ENCODE assay signal across 9 cellular contexts in the genomic region with DNA sequence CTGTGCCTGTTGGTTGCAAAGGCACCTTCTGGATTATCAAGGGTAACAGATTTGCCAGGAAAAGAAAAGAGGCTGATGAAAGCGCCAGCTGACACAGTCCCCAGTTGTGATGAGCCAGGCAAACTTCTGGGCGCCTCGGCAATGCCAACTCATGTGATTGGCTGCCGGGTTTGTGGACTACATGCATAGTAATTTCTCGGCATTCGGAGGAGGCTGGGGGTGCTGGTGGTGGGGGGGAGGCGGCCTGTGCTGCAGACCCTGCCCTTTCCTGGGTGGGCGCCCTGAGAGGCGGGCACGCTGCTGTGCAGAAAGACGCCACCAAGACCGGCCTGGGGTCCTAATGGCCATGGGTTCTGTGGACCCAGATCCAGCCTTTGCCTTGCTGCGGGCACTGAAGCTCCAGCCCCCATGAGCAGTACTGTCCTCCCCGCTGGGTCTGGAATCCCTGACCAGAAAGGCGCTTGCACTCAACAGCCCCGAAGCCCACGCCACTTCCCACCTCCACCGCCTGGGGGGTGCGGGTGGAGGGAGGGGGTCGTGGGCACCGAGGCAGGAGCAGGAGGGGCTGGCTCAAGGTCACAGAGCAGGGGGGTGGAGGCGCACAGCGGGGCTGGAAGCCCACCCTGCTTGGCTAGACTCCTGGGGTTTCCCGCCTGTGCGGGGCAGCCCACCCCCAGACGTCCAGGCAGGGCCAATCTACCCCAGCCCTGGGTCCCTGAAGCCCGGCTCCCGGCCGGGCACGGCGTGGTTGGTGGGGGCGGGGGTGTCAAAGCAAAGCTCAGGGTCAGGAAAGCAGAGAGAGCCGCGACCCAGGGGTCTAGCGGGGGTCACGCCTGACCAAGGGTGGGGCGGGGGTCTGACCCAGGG. TPM values are rescaled to one million over a fixed set of nuclear protein-coding genes. Genes with fewer than 3 reads are reported as not detected.
A peak's percentile ranks its signal among the peaks of the same experiment; 100 is the strongest.
DNase-seq lines count a peak whose midpoint lies in the region; ATAC-seq lines count a peak whose summit lies in the region.
"Had no signal": no experiment of that assay in that cellular context is flagged by ENCODE, and none has a peak within 500 bp of the region (broad histone marks: within the 10 kb centered on the region; RNA-seq: fewer than 3 reads in every experiment).

No MANE protein-coding gene starts in this region.

- H3K27ac Mint-ChIP-seq in naive thymus-derived CD8-positive, alpha-beta T cell: peak overlapping the region in 1 of 10 donors; percentile 56

- H3K4me1 ChIP-seq in HUES64 (ENCODE audit: insufficient read depth, low read length) (no peaks in the 10 kb centered on the region; the same call in 1 of the 2 replicates), endocrine pancreas (ENCODE audit: control insufficient read depth, insufficient read depth, low read length) (no peaks in the 10 kb centered on the region)

- H3K36me3 ChIP-seq in HUES64 (ENCODE audit: insufficient read depth, low read length) (no peaks in the 10 kb centered on the region), endocrine pancreas (ENCODE audit: control insufficient read depth, insufficient read depth, low read length) (no peaks in the 10 kb centered on the region)
- H3K36me3 ChIP-seq: SJSA1 had no signal

- peaks cover 11% of the 10 kb centered on the region for H3K27me3 ChIP-seq in HUES64 (ENCODE audit: insufficient read depth, low read length)
- H3K27me3 ChIP-seq in endocrine pancreas (ENCODE audit: control insufficient read depth, insufficient read depth, low read length): no peaks in the 10 kb centered on the region

- DNase-seq in AG20443 (ENCODE audit: low spot score): peak; percentile 75
- DNase-seq in naive thymus-derived CD8-positive, alpha-beta T cell: no peak
- DNase-seq in COLO829 (ENCODE audit: low spot score): no peak
- DNase-seq in SIG-M5 treated with dmso at 0.1 percent for 504 hours (lab: John Stamatoyannopoulos, UW; ENCODE audit: unreplicated experiment): no peak
- DNase-seq in NCI-H128 (lab: John Stamatoyannopoulos, UW; ENCODE audit: unreplicated experiment): no peak

- H3K4me1 Mint-ChIP-seq in naive thymus-derived CD8-positive, alpha-beta T cell: peaks cover 0 to 16% (median 11%) of the 10 kb centered on the region in 4 donors

- peak in 1 of 2 donors; percentile 33 for ATAC-seq in naive thymus-derived CD8-positive, alpha-beta T cell
- ATAC-seq in HG03469 (IDR thresholded peaks at IDR 0.05; ENCODE audit: unreplicated experiment): no peak

- POLR2A ChIA-PET in naive thymus-derived CD8-positive, alpha-beta T cell (lab: Charles Lee): interaction anchor here (0.6 kb wide), 2 partner anchors 18 to 197 kb away, joined by 4 to 6 read pairs; no protein-coding TSS in a partner anchor

- H3K4me3 ChIP-seq in HUES64 (ENCODE audit: low read length) (peak overlapping the region; percentile 49), endocrine pancreas (ENCODE audit: control insufficient read depth, insufficient read depth, low read length) (no peak overlapping the region)
- H3K4me3 ChIP-seq: SJSA1 had no signal

- H3K36me3 Mint-ChIP-seq in naive thymus-derived CD8-positive, alpha-beta T cell: peaks cover 0 to 6% (median 0%) of the 10 kb centered on the region in 3 donors

- H3K9me3 ChIP-seq in HUES64 (ENCODE audit: insufficient read depth, low read depth, low read length) (peaks cover 9% of the 10 kb centered on the region), endocrine pancreas (ENCODE audit: control insufficient read depth, low read length) (no peaks in the 10 kb centered on the region)

- H3K27ac ChIP-seq in HUES64 (ENCODE audit: low read depth, low read length): peak overlapping the region; percentile 73; the same call in 1 of the 2 replicates
- H3K27ac ChIP-seq: SJSA1 had no signal

- H3K9ac ChIP-seq in HUES64 (ENCODE audit: low read depth, low read length): peak overlapping the region; percentile 6; the same call in 1 of the 2 replicates
- H3K9ac ChIP-seq in endocrine pancreas (ENCODE audit: control insufficient read depth, insufficient read depth, low read length): peak overlapping the region; percentile 14

- peak overlapping the region; percentile 25 to 78 (median 70) for H3K4me3 Mint-ChIP-seq in naive thymus-derived CD8-positive, alpha-beta T cell

- peaks cover 0 to 11% (median 3%) of the 10 kb centered on the region in 9 donors for H3K9me3 Mint-ChIP-seq in naive thymus-derived CD8-positive, alpha-beta T cell

- H3K27me3 Mint-ChIP-seq in naive thymus-derived CD8-positive, alpha-beta T cell: peaks cover 9 to 50% (median 18%) of the 10 kb centered on the region in 5 donors

- WGBS in HUES64: 3% methylated on average over 37 of the region's 37 CpGs

RNA-seq across cellular contexts. Expression of gene DIRAS1, which starts 1.0 kb away (rescaled TPM):
- 7.3 TPM for polyA plus RNA-seq in HUES64 (2013, experiment 1 of 2)
- polyA plus RNA-seq in HUES64 (2013, experiment 2 of 2): 7.4 TPM
- total RNA-seq in naive thymus-derived CD8-positive, alpha-beta T cell: under 1 TPM; 0.75 to 0.77 TPM
- not detected for polyA plus RNA-seq in naive thymus-derived CD8-positive, alpha-beta T cell
- total RNA-seq: SJSA1 had no signal

RNA-seq across cellular contexts. Expression of gene GNG7, which starts 17.6 kb away (rescaled TPM):
- 2.5 TPM for polyA plus RNA-seq in HUES64 (2013, experiment 1 of 2)
- 4.6 TPM for polyA plus RNA-seq in HUES64 (2013, experiment 2 of 2)
- 1 to 10 TPM; 8.5 TPM for total RNA-seq in naive thymus-derived CD8-positive, alpha-beta T cell
- polyA plus RNA-seq in naive thymus-derived CD8-positive, alpha-beta T cell: 1 to 10 TPM; 1.8 to 4.2 (median 2.5) TPM

RNA-seq across cellular contexts. Expression of gene SLC39A3, which starts 19.7 kb away (rescaled TPM):
- 23.5 TPM for polyA plus RNA-seq in HUES64 (2013, experiment 1 of 2)
- 23.5 TPM for polyA plus RNA-seq in HUES64 (2013, experiment 2 of 2)
- 10 to 100 TPM; 23.2 to 23.4 TPM for total RNA-seq in naive thymus-derived CD8-positive, alpha-beta T cell
- polyA plus RNA-seq in naive thymus-derived CD8-positive, alpha-beta T cell: 10 to 100 TPM; 41.1 to 43.8 (median 41.6) TPM
